19 cellular contexts compared by ENCODE assay signal in genomic region chr12:19287302-19287701, GRCh38.
"Had no signal": no experiment of that assay in that cellular context is flagged by ENCODE, and none has a peak within 500 bp of the region (broad histone marks: within the 10 kb centered on the region; RNA-seq: fewer than 3 reads in every experiment).

No MANE protein-coding gene starts in this region.

- H3K27ac Mint-ChIP-seq: activated naive CD8-positive, alpha-beta T cell treated with anti-CD3 and anti-CD28 coated beads, Interleukin-2, amount 10 ng/mL, durations not matched to agents 7 days and 5 days; activated T-helper 1 cell treated with anti-CD3 and anti-CD28 coated beads, Interleukin-12 subunit alpha, Interleukin-12 subunit beta, Interleukin-2, Interleukin-4 antibody, amounts not matched to agents 30 ng/mL and 10 ng/mL and 1 ng/mL, durations not matched to agents 14 hours and 24 hours and 36 hours; dendritic cell treated with granulocyte-macrophage colony-stimulating factor and Interleukin-4, amounts not matched to agents 40 ng/mL and 50 ng/mL, for 4 days; effector memory CD8-positive, alpha-beta T cell; memory B cell; natural killer cell treated with Interleukin-12 subunit alpha and Interleukin-12 subunit beta and Interleukin-15 and Interleukin-18, amount 100 ng/mL, for 72 hours had no signal

- H3K4me1 Mint-ChIP-seq: activated naive CD8-positive, alpha-beta T cell treated with anti-CD3 and anti-CD28 coated beads, Interleukin-2, amount 10 ng/mL, durations not matched to agents 7 days and 5 days; memory B cell had no signal

- H3K36me3 ChIP-seq: left lung had no signal

- H3K9me3 ChIP-seq: left lung had no signal

- H3K27me3 Mint-ChIP-seq: dendritic cell treated with granulocyte-macrophage colony-stimulating factor and Interleukin-4, amounts not matched to agents 40 ng/mL and 50 ng/mL, for 4 days; effector memory CD8-positive, alpha-beta T cell; natural killer cell treated with Interleukin-12 subunit alpha and Interleukin-12 subunit beta and Interleukin-15 and Interleukin-18, amount 100 ng/mL, for 72 hours had no signal

- DNase-seq: activated naive CD4-positive, alpha-beta T cell; activated naive CD8-positive, alpha-beta T cell treated with anti-CD3 and anti-CD28 coated beads, Interleukin-2, amount 10 ng/mL, durations not matched to agents 7 days and 5 days; anterior cingulate cortex; effector memory CD8-positive, alpha-beta T cell; kidney; left lung; nucleus accumbens; posterior cingulate gyrus; stimulated activated CD4-positive, alpha-beta T cell treated with anti-CD3 and anti-CD28 coated beads, Interleukin-15, amount 100 ng/mL, for 24 hours; stimulated activated CD4-positive, alpha-beta T cell treated with anti-CD3 and anti-CD28 coated beads, Interleukin-4, amount 100 ng/mL, for 1 hour; stimulated activated naive CD4-positive, alpha-beta T cell; substantia nigra; trophoblast cell had no signal

- H3K27me3 ChIP-seq: hepatocyte, left lung had no signal

- H3K4me3 Mint-ChIP-seq: activated naive CD8-positive, alpha-beta T cell treated with anti-CD3 and anti-CD28 coated beads, Interleukin-2, amount 10 ng/mL, durations not matched to agents 7 days and 5 days; activated T-helper 1 cell treated with anti-CD3 and anti-CD28 coated beads, Interleukin-12 subunit alpha, Interleukin-12 subunit beta, Interleukin-2, Interleukin-4 antibody, amounts not matched to agents 30 ng/mL and 10 ng/mL and 1 ng/mL, durations not matched to agents 14 hours and 24 hours and 36 hours; dendritic cell treated with granulocyte-macrophage colony-stimulating factor and Interleukin-4, amounts not matched to agents 40 ng/mL and 50 ng/mL, for 4 days; effector memory CD8-positive, alpha-beta T cell; memory B cell; natural killer cell treated with Interleukin-12 subunit alpha and Interleukin-12 subunit beta and Interleukin-15 and Interleukin-18, amount 100 ng/mL, for 72 hours had no signal

- H3K4me3 ChIP-seq: hepatocyte, left lung, skin epidermis had no signal

- H3K9me3 Mint-ChIP-seq: activated naive CD8-positive, alpha-beta T cell treated with anti-CD3 and anti-CD28 coated beads, Interleukin-2, amount 10 ng/mL, durations not matched to agents 7 days and 5 days; activated T-helper 1 cell treated with anti-CD3 and anti-CD28 coated beads, Interleukin-12 subunit alpha, Interleukin-12 subunit beta, Interleukin-2, Interleukin-4 antibody, amounts not matched to agents 30 ng/mL and 10 ng/mL and 1 ng/mL, durations not matched to agents 14 hours and 24 hours and 36 hours; dendritic cell treated with granulocyte-macrophage colony-stimulating factor and Interleukin-4, amounts not matched to agents 40 ng/mL and 50 ng/mL, for 4 days; effector memory CD8-positive, alpha-beta T cell; memory B cell; natural killer cell treated with Interleukin-12 subunit alpha and Interleukin-12 subunit beta and Interleukin-15 and Interleukin-18, amount 100 ng/mL, for 72 hours had no signal

- H3K36me3 Mint-ChIP-seq: activated naive CD8-positive, alpha-beta T cell treated with anti-CD3 and anti-CD28 coated beads, Interleukin-2, amount 10 ng/mL, durations not matched to agents 7 days and 5 days; memory B cell; natural killer cell treated with Interleukin-12 subunit alpha and Interleukin-12 subunit beta and Interleukin-15 and Interleukin-18, amount 100 ng/mL, for 72 hours had no signal
